Comparison of ENCODE assay signal across 27 cellular contexts in genomic region chr10:126058104-126058503, GRCh38.
A peak's percentile ranks its signal among the peaks of the same experiment; 100 is the strongest.
DNase-seq lines count a peak whose midpoint lies in the region; FAIRE-seq and TF ChIP-seq lines count a peak whose summit lies in the region.
"Had no signal": no experiment of that assay in that cellular context is flagged by ENCODE, and none has a peak within 500 bp of the region (broad histone marks: within the 10 kb centered on the region; RNA-seq: fewer than 3 reads in every experiment).

No MANE protein-coding gene starts in this region.

- peaks cover 6% of the 10 kb centered on the region for H3K9me3 Mint-ChIP-seq in neural progenitor cell
- H3K9me3 Mint-ChIP-seq: activated CD8-positive, alpha-beta T cell treated with anti-CD3 and anti-CD28 coated beads for 36 hours; activated naive CD4-positive, alpha-beta T cell treated with anti-CD3 and anti-CD28 coated beads for 36 hours; activated T-helper 1 cell treated with anti-CD3 and anti-CD28 coated beads, Interleukin-12 subunit alpha, Interleukin-12 subunit beta, Interleukin-2, Interleukin-4 antibody, amounts not matched to agents 30 ng/mL and 10 ng/mL and 1 ng/mL, durations not matched to agents 14 hours and 24 hours and 36 hours; CD8-positive, alpha-beta T cell; memory B cell had no signal

- intact Hi-C loops in mammary epithelial cell (cut with micrococcal nuclease) (no loop called here), breast epithelium (cut with DNase I; ENCODE audit: low total_unique reads) (loop anchor here (5.0 kb wide), 1 partner anchor 164 kb away; no protein-coding TSS in a partner anchor), esophagus squamous epithelium (cut with DNase I) (no loop called here), testis (cut with DNase I; ENCODE audit: low total_unique reads) (no loop called here)

- POLR2A ChIA-PET in H1 (lab: Charles Lee; ENCODE audit: partially characterized antibody) = no interaction called here

- peaks cover 38% of the 10 kb centered on the region for H3K4me1 Mint-ChIP-seq in neural progenitor cell
- H3K4me1 Mint-ChIP-seq: memory B cell had no signal

- H3K36me3 ChIP-seq in mammary epithelial cell (ENCODE audit: insufficient read depth, low read length) = no peaks in the 10 kb centered on the region
- H3K36me3 ChIP-seq in breast epithelium = no peaks in the 10 kb centered on the region
- H3K36me3 ChIP-seq in H1 (ENCODE audit: control insufficient read depth in 2 of 4, insufficient read depth in 4 of 4, low read length in 3 of 4) = no peaks in the 10 kb centered on the region
- no peaks in the 10 kb centered on the region for H3K36me3 ChIP-seq in neural progenitor cell
- no peaks in the 10 kb centered on the region for H3K36me3 ChIP-seq in esophagus squamous epithelium
- H3K36me3 ChIP-seq in testis (ENCODE audit: low read depth, missing control alignments) = no peaks in the 10 kb centered on the region
- H3K36me3 ChIP-seq: adrenal gland, brain microvascular endothelial cell, vagina had no signal

- dilution Hi-C loops in mammary epithelial cell (cut with HindIII; ENCODE audit: low sequenced_read_pairs) = no loop called here

- peak overlapping the region; percentile 77 for H2AFZ ChIP-seq in mammary epithelial cell (ENCODE audit: low read depth, low read length)
- H2AFZ ChIP-seq in H1 (ENCODE audit: low read length) = no peak overlapping the region
- peak overlapping the region; percentile 13 for H2AFZ ChIP-seq in neural progenitor cell (replicated peaks)
- H2AFZ ChIP-seq: PC-9 had no signal

- H3K18ac ChIP-seq in H1 (ENCODE audit: extremely low read depth, low read length) = no peak overlapping the region

- TF ChIP-seq RAD21 in H1 (IDR thresholded peaks at IDR 0.05 in 1 of 2, conservative IDR thresholded peaks at IDR 0.05 in 1 of 2; ENCODE audit: low read depth in 2 of 2, low read length in 2 of 2) = no peak

- no peak overlapping the region for H2BK12ac ChIP-seq in H1 (ENCODE audit: low read depth, low read length)

- H3K36me3 Mint-ChIP-seq in neural progenitor cell = no peaks in the 10 kb centered on the region
- H3K36me3 Mint-ChIP-seq: CD8-positive, alpha-beta T cell; memory B cell had no signal

- no peak overlapping the region for H4K5ac ChIP-seq in H1 (ENCODE audit: insufficient read length, low read depth, low read length)

- WGBS in mammary epithelial cell (ENCODE audit: low coverage, missing lambda C conversion rate) = 71% methylated on average over 6 of the region's 6 CpGs
- WGBS in H1 (ENCODE audit: extremely low coverage in 1 of 2, insufficient coverage in 1 of 2, insufficient read length in 1 of 2, insufficient replicate concordance in 2 of 2, low coverage in 1 of 2, low lambda C conversion rate in 2 of 2, missing lambda C conversion rate in 1 of 2), 2 experiments = 76% methylated on average over 6 of the region's 6 CpGs; no CpG with 5 or more reads in 1 of the 2 experiments
- WGBS in esophagus squamous epithelium, 2 donors = 52 to 55% methylated on average over 6 of the region's 6 CpGs
- 41 to 42% methylated on average over 6 of the region's 6 CpGs for WGBS in testis, 2 donors

- H2BK15ac ChIP-seq in H1 (ENCODE audit: low read length) = no peak overlapping the region

- H3K56ac ChIP-seq in H1 (replicated peaks; ENCODE audit: insufficient read length, low read depth, low read length) = no peak overlapping the region

- H3K4me1 ChIP-seq in mammary epithelial cell (ENCODE audit: insufficient read depth, low read length) (peaks cover 27% of the 10 kb centered on the region), breast epithelium (no peaks in the 10 kb centered on the region), H1 (replicated peaks in 1 of 4; ENCODE audit: control insufficient read depth in 3 of 4, insufficient read depth in 4 of 4, low read length in 3 of 4) (peaks cover 0 to 2% (median 0%) of the 10 kb centered on the region in 4 experiments; a peak in 2 of 7 replicates), neural progenitor cell (peaks cover 19% of the 10 kb centered on the region), esophagus squamous epithelium (peaks cover 0 to 20% (median 2%) of the 10 kb centered on the region in 3 donors), testis (no peaks in the 10 kb centered on the region)

- H3K4me2 ChIP-seq in mammary epithelial cell (ENCODE audit: insufficient read depth, low read depth, low read length) (no peak overlapping the region), H1 (ENCODE audit: insufficient read depth in 1 of 2, low read depth in 2 of 2, low read length in 2 of 2) (no peak overlapping the region), neural progenitor cell (peak overlapping the region; percentile 56)
- H3K4me2 ChIP-seq: A549, PC-9 had no signal

- TF ChIP-seq POLR2A in breast epithelium (IDR thresholded peaks at IDR 0.05) = no peak
- TF ChIP-seq POLR2A in H1 (IDR thresholded peaks at IDR 0.05; ENCODE audit: control extremely low read depth in 1 of 2, low read depth in 2 of 2, low read length in 2 of 2) = no peak
- TF ChIP-seq POLR2A in esophagus squamous epithelium (IDR thresholded peaks at IDR 0.05) = no peak
- no peak for TF ChIP-seq POLR2A in testis (IDR thresholded peaks at IDR 0.05)

- H3K79me1 ChIP-seq in H1 (ENCODE audit: low read depth, low read length) = no peaks in the 10 kb centered on the region

- H3K4me3 ChIP-seq in mammary epithelial cell (replicated peaks in 1 of 3; ENCODE audit: insufficient read depth in 1 of 3, low read depth in 2 of 3, low read length in 3 of 3) (no peak overlapping the region), breast epithelium (no peak overlapping the region), H1 (ENCODE audit: extremely low read depth in 1 of 4, insufficient read depth in 2 of 4, low read depth in 3 of 4, low read length in 4 of 4) (no peak overlapping the region), neural progenitor cell (no peak overlapping the region), esophagus squamous epithelium (no peak overlapping the region), testis (no peak overlapping the region)
- H3K4me3 ChIP-seq: A549, adrenal gland, PC-9, vagina had no signal

- H3K9me3 ChIP-seq in mammary epithelial cell (replicated peaks; ENCODE audit: insufficient read depth, low read length) = no peaks in the 10 kb centered on the region
- H3K9me3 ChIP-seq in breast epithelium = no peaks in the 10 kb centered on the region
- no peaks in the 10 kb centered on the region for H3K9me3 ChIP-seq in H1 (ENCODE audit: insufficient read depth in 2 of 2, low read depth in 1 of 2, low read length in 1 of 2)
- no peaks in the 10 kb centered on the region for H3K9me3 ChIP-seq in neural progenitor cell (ENCODE audit: low read depth)
- H3K9me3 ChIP-seq in esophagus squamous epithelium = no peaks in the 10 kb centered on the region
- no peaks in the 10 kb centered on the region for H3K9me3 ChIP-seq in testis
- H3K9me3 ChIP-seq: adrenal gland, vagina had no signal

- TF ChIP-seq EP300 in H1 (IDR thresholded peaks at IDR 0.05; ENCODE audit: borderline replicate concordance in 1 of 2, low read depth in 2 of 2, low read length in 2 of 2) = no peak

- no peak overlapping the region for H2BK5ac ChIP-seq in H1 (ENCODE audit: low read depth, low read length)

- H3K27ac ChIP-seq in mammary epithelial cell (ENCODE audit: insufficient read depth, low read depth, low read length) = no peak overlapping the region
- H3K27ac ChIP-seq in breast epithelium = no peak overlapping the region
- no peak overlapping the region for H3K27ac ChIP-seq in H1 (ENCODE audit: low read depth, low read length)
- no peak overlapping the region for H3K27ac ChIP-seq in neural progenitor cell
- no peak overlapping the region for H3K27ac ChIP-seq in esophagus squamous epithelium
- no peak overlapping the region for H3K27ac ChIP-seq in testis
- H3K27ac ChIP-seq: brain microvascular endothelial cell, PC-9, vagina had no signal

- H3K23me2 ChIP-seq in H1 (ENCODE audit: low read depth, low read length) = no peaks in the 10 kb centered on the region

- no peak overlapping the region for H3K27ac Mint-ChIP-seq in neural progenitor cell
- H3K27ac Mint-ChIP-seq: activated CD8-positive, alpha-beta T cell treated with anti-CD3 and anti-CD28 coated beads for 36 hours; activated naive CD4-positive, alpha-beta T cell treated with anti-CD3 and anti-CD28 coated beads for 36 hours; activated T-helper 1 cell treated with anti-CD3 and anti-CD28 coated beads, Interleukin-12 subunit alpha, Interleukin-12 subunit beta, Interleukin-2, Interleukin-4 antibody, amounts not matched to agents 30 ng/mL and 10 ng/mL and 1 ng/mL, durations not matched to agents 14 hours and 24 hours and 36 hours; CD8-positive, alpha-beta T cell; memory B cell had no signal

- no peak overlapping the region for H3K4me3 Mint-ChIP-seq in neural progenitor cell
- H3K4me3 Mint-ChIP-seq: activated CD8-positive, alpha-beta T cell treated with anti-CD3 and anti-CD28 coated beads for 36 hours; activated naive CD4-positive, alpha-beta T cell treated with anti-CD3 and anti-CD28 coated beads for 36 hours; activated T-helper 1 cell treated with anti-CD3 and anti-CD28 coated beads, Interleukin-12 subunit alpha, Interleukin-12 subunit beta, Interleukin-2, Interleukin-4 antibody, amounts not matched to agents 30 ng/mL and 10 ng/mL and 1 ng/mL, durations not matched to agents 14 hours and 24 hours and 36 hours; CD8-positive, alpha-beta T cell; memory B cell had no signal

- CTCF ChIA-PET in mammary epithelial cell (lab: Charles Lee; ENCODE audit: low non-redundant PET) (no interaction called here), H1 (lab: Charles Lee; ENCODE audit: partially characterized antibody) (interaction anchor here (0.8 to 1.1 kb wide), 2 partner anchors 12 to 33 kb away, joined by 3 read pairs; no protein-coding TSS in a partner anchor)

- no peaks in the 10 kb centered on the region for H3F3A ChIP-seq in neural progenitor cell (ENCODE audit: low read depth)

- no peaks in the 10 kb centered on the region for H3K27me3 ChIP-seq in mammary epithelial cell (ENCODE audit: insufficient read depth, low read length)
- no peaks in the 10 kb centered on the region for H3K27me3 ChIP-seq in breast epithelium
- H3K27me3 ChIP-seq in H1 (replicated peaks in 1 of 4; ENCODE audit: control insufficient read depth in 3 of 4, extremely low read depth in 1 of 4, insufficient read depth in 3 of 4, low read length in 3 of 4) = no peaks in the 10 kb centered on the region
- no peaks in the 10 kb centered on the region for H3K27me3 ChIP-seq in neural progenitor cell
- H3K27me3 ChIP-seq in esophagus squamous epithelium = peaks cover 0 to 30% (median 0%) of the 10 kb centered on the region in 4 donors
- no peaks in the 10 kb centered on the region for H3K27me3 ChIP-seq in testis
- H3K27me3 ChIP-seq: adrenal gland, brain microvascular endothelial cell, vagina had no signal

- H2BK120ac ChIP-seq in H1 (replicated peaks; ENCODE audit: low read depth, low read length) = no peak overlapping the region

- H3K14ac ChIP-seq in H1 (ENCODE audit: insufficient read length) = no peak overlapping the region

- TF ChIP-seq CTCF in mammary epithelial cell (conservative IDR thresholded peaks at IDR 0.05 in 1 of 2, IDR thresholded peaks at IDR 0.05 in 1 of 2; ENCODE audit: extremely low read depth in 1 of 2, insufficient read depth in 1 of 2, low read depth in 1 of 2, low read length in 2 of 2) = no peak
- no peak for TF ChIP-seq CTCF in breast epithelium (IDR thresholded peaks at IDR 0.05)
- TF ChIP-seq CTCF in H1 (IDR thresholded peaks at IDR 0.05; ENCODE audit: control extremely low read depth in 1 of 3, insufficient read depth in 1 of 3, low read depth in 1 of 3, low read length in 3 of 3) = no peak
- TF ChIP-seq CTCF in neural progenitor cell (IDR thresholded peaks at IDR 0.05) = no peak
- TF ChIP-seq CTCF in esophagus squamous epithelium (IDR thresholded peaks at IDR 0.05) = no peak
- no peak for TF ChIP-seq CTCF in testis (IDR thresholded peaks at IDR 0.05)

- H3K9ac ChIP-seq in mammary epithelial cell (ENCODE audit: insufficient read depth, low read length) = no peak overlapping the region
- no peak overlapping the region for H3K9ac ChIP-seq in H1 (replicated peaks in 1 of 4; ENCODE audit: extremely low read depth in 1 of 4, low read depth in 3 of 4, low read length in 3 of 4)
- H3K9ac ChIP-seq in neural progenitor cell = no peak overlapping the region

- no peak for DNase-seq in mammary epithelial cell
- no peak for DNase-seq in breast epithelium (ENCODE audit: low spot score in 2 of 2)
- peak in 1 of 2 experiments; percentile 41 for DNase-seq in H1 (ENCODE audit: low read depth in 1 of 2, low spot score in 2 of 2)
- DNase-seq in neural progenitor cell (ENCODE audit: low spot score) = no peak
- DNase-seq in T-helper 9 cell = no peak
- no peak for DNase-seq in esophagus squamous epithelium (lab: John Stamatoyannopoulos, UW)
- DNase-seq in ureter (ENCODE audit: low spot score) = no peak
- no peak for DNase-seq in testis
- DNase-seq: activated CD8-positive, alpha-beta memory T cell treated with anti-CD3 and anti-CD28 coated beads, Interleukin-2, amount 50 U/mL, for 48 hours; activated CD8-positive, alpha-beta T cell treated with anti-CD3 and anti-CD28 coated beads for 36 hours; activated naive CD4-positive, alpha-beta T cell treated with anti-CD3 and anti-CD28 coated beads for 36 hours; brain microvascular endothelial cell; CD8-positive, alpha-beta T cell; IMR-90; MV-4-11; NCI-H1694; NCI-H524 treated with DMSO at 0.1 percent for 48 hours; nucleus accumbens; PC-9; stimulated activated naive CD4-positive, alpha-beta T cell; T-helper 2 cell had no signal

- BruUV-seq in mammary epithelial cell (replicated peaks; lab: Mats Ljungman, UMichigan) = no TSS peak

- in situ Hi-C loops in mammary epithelial cell (cut with MboI; ENCODE audit: low sequenced_read_pairs in 2 of 2) = no loop called here

- no peak overlapping the region for H4K8ac ChIP-seq in H1 (ENCODE audit: extremely low read depth, insufficient read depth, low read length)

- H3K23ac ChIP-seq in H1 (ENCODE audit: insufficient read length) = no peak overlapping the region

- no peak overlapping the region for H2AK5ac ChIP-seq in H1 (ENCODE audit: low read depth, low read length)

- peaks cover 5% of the 10 kb centered on the region for H3K27me3 Mint-ChIP-seq in neural progenitor cell (ENCODE audit: insufficient read depth, low read depth)

- H3K79me2 ChIP-seq in mammary epithelial cell (ENCODE audit: insufficient read depth, low read length) (no peaks in the 10 kb centered on the region), H1 (ENCODE audit: control insufficient read depth in 1 of 2, insufficient read depth in 2 of 2, low read length in 2 of 2) (no peaks in the 10 kb centered on the region), neural progenitor cell (ENCODE audit: low read depth) (no peaks in the 10 kb centered on the region)

- no peak for FAIRE-seq in H1 (lab: Jason Lieb, UNC)
- FAIRE-seq: A549, GM18507 had no signal

- no peak overlapping the region for H3K4ac ChIP-seq in H1 (replicated peaks; ENCODE audit: insufficient read length, low read depth, low read length)

- H2BK20ac ChIP-seq in H1 (ENCODE audit: low read length) = 0 out of 2 replicates have a peak overlapping the region, but pooled peaks have one; percentile 21

- H4K20me1 ChIP-seq in mammary epithelial cell (ENCODE audit: insufficient read depth, low read length) (no peaks in the 10 kb centered on the region), H1 (replicated peaks in 1 of 2; ENCODE audit: control insufficient read depth in 1 of 2, insufficient read depth in 2 of 2, low read length in 2 of 2) (no peaks in the 10 kb centered on the region), neural progenitor cell (ENCODE audit: low read depth) (no peaks in the 10 kb centered on the region)

- H4K91ac ChIP-seq in H1 (replicated peaks; ENCODE audit: insufficient read length, low read length) = no peak overlapping the region
